ENCODE assay signal across 14 cellular contexts in genomic region chr13:36870050-36870692, GRCh38. TPM values are rescaled to one million over a fixed set of nuclear protein-coding genes. Genes with fewer than 3 reads are reported as not detected.
"Had no signal": no experiment of that assay in that cellular context is flagged by ENCODE, and none has a peak within 500 bp of the region (broad histone marks: within the 10 kb centered on the region; RNA-seq: fewer than 3 reads in every experiment).

No MANE protein-coding gene starts in this region.

- H3K9me3 Mint-ChIP-seq: activated CD4-positive, alpha-beta memory T cell treated with anti-CD3 and anti-CD28 coated beads for 36 hours; activated naive CD4-positive, alpha-beta T cell treated with anti-CD3 and anti-CD28 coated beads, Interleukin-2, amount 10 ng/mL, durations not matched to agents 7 days and 5 days; activated T-helper 2 cell treated with anti-CD3 and anti-CD28 coated beads, Interferon-gamma antibody, Interleukin-2, Interleukin-4, amounts not matched to agents 10 μg/mL and 5 μg/mL and 100 μg/mL, durations not matched to agents 14 hours and 24 hours and 36 hours; stimulated activated naive CD8-positive, alpha-beta T cell treated with anti-CD3 and anti-CD28 coated beads, Interleukin-15, amount 100 ng/mL, for 72 hours had no signal

- H3K4me3 ChIP-seq: dorsolateral prefrontal cortex, upper lobe of left lung had no signal

- H3K27me3 ChIP-seq: dorsolateral prefrontal cortex, upper lobe of left lung had no signal

- H3K4me1 Mint-ChIP-seq: activated CD4-positive, alpha-beta T cell treated with anti-CD3 and anti-CD28 coated beads for 36 hours; activated CD8-positive, alpha-beta memory T cell treated with anti-CD3 and anti-CD28 coated beads, Interleukin-2, amount 10 ng/mL, durations not matched to agents 7 days and 5 days; activated naive CD4-positive, alpha-beta T cell treated with anti-CD3 and anti-CD28 coated beads, Interleukin-2, amount 10 ng/mL, durations not matched to agents 7 days and 5 days; stimulated activated naive CD8-positive, alpha-beta T cell treated with anti-CD3 and anti-CD28 coated beads, Interleukin-15, amount 100 ng/mL, for 72 hours had no signal

- DNase-seq: activated CD4-positive, alpha-beta memory T cell treated with anti-CD3 and anti-CD28 coated beads for 36 hours; activated CD4-positive, alpha-beta T cell treated with anti-CD3 and anti-CD28 coated beads for 36 hours; activated CD8-positive, alpha-beta memory T cell treated with anti-CD3 and anti-CD28 coated beads, Interleukin-2, amount 10 ng/mL, durations not matched to agents 7 days and 5 days; activated naive CD4-positive, alpha-beta T cell treated with anti-CD3 and anti-CD28 coated beads, Interleukin-2, amount 10 ng/mL, durations not matched to agents 7 days and 5 days; activated T-cell treated with anti-CD3 and anti-CD28 coated beads, Interleukin-2, amount 50 U/mL, for 1 hour; dorsolateral prefrontal cortex; foreskin fibroblast; glutamatergic neuron; hypothalamus; stimulated activated CD4-positive, alpha-beta T cell treated with anti-CD3 and anti-CD28 coated beads, Interleukin-1b, Interleukin-23, amount 100 ng/mL, for 48 hours; stimulated activated naive CD8-positive, alpha-beta T cell treated with anti-CD3 and anti-CD28 coated beads, Interleukin-15, amount 100 ng/mL, for 72 hours; T-helper 9 cell had no signal

- ATAC-seq: activated CD4-positive, alpha-beta T cell treated with anti-CD3 and anti-CD28 coated beads for 36 hours; activated CD8-positive, alpha-beta memory T cell treated with anti-CD3 and anti-CD28 coated beads, Interleukin-2, amount 10 ng/mL, durations not matched to agents 7 days and 5 days; stimulated activated naive CD8-positive, alpha-beta T cell treated with anti-CD3 and anti-CD28 coated beads, Interleukin-15, amount 100 ng/mL, for 72 hours had no signal

- H3K27ac Mint-ChIP-seq: activated CD4-positive, alpha-beta memory T cell treated with anti-CD3 and anti-CD28 coated beads for 36 hours; activated CD4-positive, alpha-beta T cell treated with anti-CD3 and anti-CD28 coated beads for 36 hours; activated CD8-positive, alpha-beta memory T cell treated with anti-CD3 and anti-CD28 coated beads, Interleukin-2, amount 10 ng/mL, durations not matched to agents 7 days and 5 days; activated naive CD4-positive, alpha-beta T cell treated with anti-CD3 and anti-CD28 coated beads, Interleukin-2, amount 10 ng/mL, durations not matched to agents 7 days and 5 days; activated T-helper 2 cell treated with anti-CD3 and anti-CD28 coated beads, Interferon-gamma antibody, Interleukin-2, Interleukin-4, amounts not matched to agents 10 μg/mL and 5 μg/mL and 100 μg/mL, durations not matched to agents 14 hours and 24 hours and 36 hours; stimulated activated naive CD8-positive, alpha-beta T cell treated with anti-CD3 and anti-CD28 coated beads, Interleukin-15, amount 100 ng/mL, for 72 hours had no signal

- H3K36me3 Mint-ChIP-seq: activated CD4-positive, alpha-beta memory T cell treated with anti-CD3 and anti-CD28 coated beads for 36 hours; activated CD8-positive, alpha-beta memory T cell treated with anti-CD3 and anti-CD28 coated beads, Interleukin-2, amount 10 ng/mL, durations not matched to agents 7 days and 5 days; activated naive CD4-positive, alpha-beta T cell treated with anti-CD3 and anti-CD28 coated beads, Interleukin-2, amount 10 ng/mL, durations not matched to agents 7 days and 5 days had no signal

- H3K4me3 Mint-ChIP-seq: activated CD4-positive, alpha-beta memory T cell treated with anti-CD3 and anti-CD28 coated beads for 36 hours; activated CD4-positive, alpha-beta T cell treated with anti-CD3 and anti-CD28 coated beads for 36 hours; activated CD8-positive, alpha-beta memory T cell treated with anti-CD3 and anti-CD28 coated beads, Interleukin-2, amount 10 ng/mL, durations not matched to agents 7 days and 5 days; activated naive CD4-positive, alpha-beta T cell treated with anti-CD3 and anti-CD28 coated beads, Interleukin-2, amount 10 ng/mL, durations not matched to agents 7 days and 5 days; stimulated activated naive CD8-positive, alpha-beta T cell treated with anti-CD3 and anti-CD28 coated beads, Interleukin-15, amount 100 ng/mL, for 72 hours had no signal

RNA-seq across cellular contexts. Expression of gene SMAD9, which starts 49.9 kb away (rescaled TPM):
- total RNA-seq: activated CD4-positive, alpha-beta memory T cell treated with anti-CD3 and anti-CD28 coated beads for 36 hours; activated CD8-positive, alpha-beta memory T cell treated with anti-CD3 and anti-CD28 coated beads, Interleukin-2, amount 10 ng/mL, durations not matched to agents 7 days and 5 days; activated T-helper 2 cell treated with anti-CD3 and anti-CD28 coated beads, Interferon-gamma antibody, Interleukin-2, Interleukin-4, amounts not matched to agents 10 μg/mL and 5 μg/mL and 100 μg/mL, durations not matched to agents 14 hours and 24 hours and 36 hours had no signal
